13 cellular contexts compared by ENCODE assay signal in genomic region chr12:124217508-124217981, GRCh38.
A peak's percentile ranks its signal among the peaks of the same experiment; 100 is the strongest.
DNase-seq lines count a peak whose midpoint lies in the region; ATAC-seq and TF ChIP-seq lines count a peak whose summit lies in the region.
"Had no signal": no experiment of that assay in that cellular context is flagged by ENCODE, and none has a peak within 500 bp of the region (broad histone marks: within the 10 kb centered on the region; RNA-seq: fewer than 3 reads in every experiment).

No MANE protein-coding gene starts in this region.

- H3K36me3 ChIP-seq in A673 (ENCODE audit: insufficient read depth, low read length, poor library complexity, severe bottlenecking), result no peaks in the 10 kb centered on the region
- H3K36me3 ChIP-seq in Karpas-422 (ENCODE audit: insufficient read depth, low read length), result no peaks in the 10 kb centered on the region
- no peaks in the 10 kb centered on the region for H3K36me3 ChIP-seq in left lung

- H3K9me3 Mint-ChIP-seq in activated naive CD8-positive, alpha-beta T cell treated with anti-CD3 and anti-CD28 coated beads, Interleukin-2, amount 50 U/mL, for 24 hours, result peaks cover 18% of the 10 kb centered on the region

- no TSS peak for BruUV-seq in A673 (replicated peaks; lab: Mats Ljungman, UMichigan)

- H3K9me2 ChIP-seq in Karpas-422 (replicated peaks; ENCODE audit: insufficient read depth, low read length), result no peaks in the 10 kb centered on the region

- H3K27ac Mint-ChIP-seq in activated naive CD8-positive, alpha-beta T cell treated with anti-CD3 and anti-CD28 coated beads, Interleukin-2, amount 50 U/mL, for 24 hours, result no peak overlapping the region
- H3K27ac Mint-ChIP-seq: H9 had no signal

- H2AFZ ChIP-seq in Karpas-422 (ENCODE audit: low read length), result peak overlapping the region; percentile 26; the same call in 1 of the 2 replicates

- no peak overlapping the region for H3K27ac ChIP-seq in A673 (ENCODE audit: low read depth, low read length, poor library complexity, severe bottlenecking)
- H3K27ac ChIP-seq in Karpas-422 (ENCODE audit: low read length), result no peak overlapping the region
- H3K27ac ChIP-seq in left lung, result no peak overlapping the region
- H3K27ac ChIP-seq: C4-2B had no signal

- CTCF ChIA-PET in A673 (lab: Charles Lee), result no interaction called here

- H3K79me2 ChIP-seq in Karpas-422 (ENCODE audit: low read length), result no peaks in the 10 kb centered on the region

- H3K4me3 Mint-ChIP-seq in activated naive CD8-positive, alpha-beta T cell treated with anti-CD3 and anti-CD28 coated beads, Interleukin-2, amount 50 U/mL, for 24 hours, result no peak overlapping the region
- H3K4me3 Mint-ChIP-seq: H9 had no signal

- peak overlapping the region; percentile 47 for H3K4me2 ChIP-seq in Karpas-422 (ENCODE audit: low read depth, low read length, poor library complexity, severe bottlenecking)

- peak; percentile 11 for DNase-seq in A673 (ENCODE audit: low spot score)
- DNase-seq in Karpas-422, result peak; percentile 70
- DNase-seq in astrocyte of the hippocampus (ENCODE audit: low read depth, low spot score), result peak; percentile 59
- DNase-seq in left lung, result no peak
- no peak for DNase-seq in activated naive CD8-positive, alpha-beta T cell treated with anti-CD3 and anti-CD28 coated beads, Interleukin-2, amount 50 U/mL, for 24 hours
- no peak for DNase-seq in HuH-7.5 (ENCODE audit: low spot score)
- no peak for DNase-seq in NCI-H82 (lab: John Stamatoyannopoulos, UW)
- DNase-seq: activated CD4-positive, alpha-beta T cell treated with anti-CD3 and anti-CD28 coated beads, Interleukin-2, amount 50 U/mL, for 48 hours; H9; occipital lobe had no signal

- H3K9ac ChIP-seq in Karpas-422 (ENCODE audit: low read length), result no peak overlapping the region

- H3K36me3 Mint-ChIP-seq in activated naive CD8-positive, alpha-beta T cell treated with anti-CD3 and anti-CD28 coated beads, Interleukin-2, amount 50 U/mL, for 24 hours (ENCODE audit: low read depth), result no peaks in the 10 kb centered on the region

- H3K4me1 ChIP-seq in A673 (ENCODE audit: insufficient read depth, low read length, poor library complexity, severe bottlenecking) (peaks cover 4% of the 10 kb centered on the region), Karpas-422 (ENCODE audit: low read length) (peaks cover 13% of the 10 kb centered on the region), left lung (no peaks in the 10 kb centered on the region)

- POLR2A ChIA-PET in A673 (lab: Charles Lee; ENCODE audit: low non-redundant PET), result no interaction called here

- intact Hi-C loops in A673 (cut with micrococcal nuclease; ENCODE audit: unreplicated experiment) (no loop called here), left lung (cut with DNase I) (no loop called here)

- ATAC-seq in left lung, result peak; percentile 48
- no peak for ATAC-seq in HG02588 (IDR thresholded peaks at IDR 0.05; ENCODE audit: unreplicated experiment)
- no peak for ATAC-seq in activated naive CD8-positive, alpha-beta T cell treated with anti-CD3 and anti-CD28 coated beads, Interleukin-2, amount 50 U/mL, for 24 hours
- ATAC-seq: HepG2 had no signal

- H4K20me1 ChIP-seq in Karpas-422 (ENCODE audit: insufficient read depth, low read depth, low read length), result no peaks in the 10 kb centered on the region

- H3K9me3 ChIP-seq in A673 (ENCODE audit: low read depth, low read length, poor library complexity, severe bottlenecking) (peaks cover 7% of the 10 kb centered on the region), Karpas-422 (ENCODE audit: low read length) (0 out of 2 replicates have a peak, but pooled peaks cover 3% of the 10 kb centered on the region), left lung (peaks cover 0 to 25% of the 10 kb centered on the region in 2 donors)

- TF ChIP-seq CTCF in A673 (conservative IDR thresholded peaks at IDR 0.05; ENCODE audit: low read depth, low read length) (no peak), left lung (IDR thresholded peaks at IDR 0.05) (no peak)

- H3K27me3 ChIP-seq in A673 (replicated peaks; ENCODE audit: insufficient read depth, low read depth, low read length, poor library complexity) (no peaks in the 10 kb centered on the region), Karpas-422 (ENCODE audit: low read length) (no peaks in the 10 kb centered on the region), left lung (no peaks in the 10 kb centered on the region)

- peaks cover 6% of the 10 kb centered on the region for H3K27me3 Mint-ChIP-seq in activated naive CD8-positive, alpha-beta T cell treated with anti-CD3 and anti-CD28 coated beads, Interleukin-2, amount 50 U/mL, for 24 hours

- H3K4me3 ChIP-seq in A673 (ENCODE audit: low read depth, low read length, poor library complexity, severe bottlenecking) (no peak overlapping the region), Karpas-422 (ENCODE audit: low read length) (peak overlapping the region; percentile 27; the same call in 1 of the 2 replicates), left lung (no peak overlapping the region)

- no peaks in the 10 kb centered on the region for H3K4me1 Mint-ChIP-seq in activated naive CD8-positive, alpha-beta T cell treated with anti-CD3 and anti-CD28 coated beads, Interleukin-2, amount 50 U/mL, for 24 hours

Comparison
In these comparisons a context has a peak if more than half of its experiments do, and no peak if none do; other contexts are left out.
1. DNase-seq: peak in A673 (single experiment), Karpas-422 (single experiment) and astrocyte of the hippocampus (single experiment); none in left lung (0 of 2), activated naive CD8-positive, alpha-beta T cell treated with anti-CD3 and anti-CD28 coated beads, Interleukin-2, amount 50 U/mL, for 24 hours (single experiment), HuH-7.5 (single experiment) and NCI-H82 (single experiment).